ENCODE assay signal across 8 cellular contexts in genomic region chr20:45362804-45363610, GRCh38. TPM values are rescaled to one million over a fixed set of nuclear protein-coding genes. Genes with fewer than 3 reads are reported as not detected.
DNase-seq lines count a peak whose midpoint lies in the region; ATAC-seq, FAIRE-seq and TF ChIP-seq lines count a peak whose summit lies in the region.

Gene SYS1, plus strand, starts transcription at chr20:45363156. Its CDS starts 376 bp downstream, at chr20:45363532.

- peak within 1 kb of the TSS; percentile 96 to 98 (median 97) for H3K27ac Mint-ChIP-seq in H9
- H3K27ac Mint-ChIP-seq in natural killer cell treated with Interleukin-12 subunit alpha and Interleukin-12 subunit beta and Interleukin-15 and Interleukin-18, amount 100 ng/mL, for 72 hours = peak within 1 kb of the TSS; percentile 95 to 96

- DNase-seq in H9 (peak; percentile 99), M059J (ENCODE audit: low read depth) (peak; percentile 100), SHP77 (lab: John Stamatoyannopoulos, UW) (peak; percentile 95 to 97), fibroblast of pulmonary artery (ENCODE audit: low read depth) (peak; percentile 99)
- peak; percentile 97 for DNase-seq in activated effector memory CD4-positive, alpha-beta T cell treated with Interleukin-2 at 50 U/mL for 16 hours
- peak; percentile 98 for DNase-seq in natural killer cell treated with Interleukin-12 subunit alpha and Interleukin-12 subunit beta and Interleukin-15 and Interleukin-18, amount 100 ng/mL, for 72 hours (ENCODE audit: low spot score)
- DNase-seq in stimulated activated naive CD8-positive, alpha-beta T cell treated with anti-CD3 and anti-CD28 coated beads, Interleukin-15, Interleukin-2, amounts not matched to agents 100 U/mL and 50 U/mL, for 24 hours = peak; percentile 99

- 0 out of 2 replicates have a peak within 1 kb of the TSS, but pooled peaks have one; percentile 66 for H3K14ac ChIP-seq in H9 (ENCODE audit: insufficient read depth, low read length)

- H4K20me1 ChIP-seq in H9 (ENCODE audit: control insufficient read depth, insufficient read depth, insufficient read length) = no peaks in the 10 kb centered on the region

- no peak within 1 kb of the TSS for H3K27ac ChIP-seq in H9 (ENCODE audit: insufficient read length, low read depth, low read length)

- H3K4me2 ChIP-seq in H9 (ENCODE audit: insufficient read depth, insufficient read length, low read length) = peak within 1 kb of the TSS; percentile 91

- TF ChIP-seq CTCF in H9 (conservative IDR thresholded peaks at IDR 0.05) = peak; percentile 93
- peak; percentile 90 for TF ChIP-seq CTCF in fibroblast of pulmonary artery (IDR thresholded peaks at IDR 0.05; ENCODE audit: low read length, missing control alignments)

- peaks cover 9% of the 10 kb centered on the region for H3K23me2 ChIP-seq in H9 (ENCODE audit: insufficient read length, low read depth, low read length, poor library complexity, severe bottlenecking)

- H2AK5ac ChIP-seq in H9 (ENCODE audit: insufficient read length, low read length) = no peak within 1 kb of the TSS

- H3K23ac ChIP-seq in H9 (ENCODE audit: insufficient read length, low read depth, low read length) = no peak within 1 kb of the TSS

- H2BK20ac ChIP-seq in H9 (ENCODE audit: low read depth, low read length, poor library complexity, severe bottlenecking) = no peak within 1 kb of the TSS

- H3K9me3 Mint-ChIP-seq in H9 = no peaks in the 10 kb centered on the region
- H3K9me3 Mint-ChIP-seq in natural killer cell treated with Interleukin-12 subunit alpha and Interleukin-12 subunit beta and Interleukin-15 and Interleukin-18, amount 100 ng/mL, for 72 hours = no peaks in the 10 kb centered on the region

- H3K18ac ChIP-seq in H9 (ENCODE audit: insufficient read length, low read depth, low read length) = peak within 1 kb of the TSS; percentile 55

- peaks cover 6% of the 10 kb centered on the region; the same call in 1 of the 2 replicates for H3K4me1 ChIP-seq in H9 (ENCODE audit: insufficient read depth, low read length)

- no peak within 1 kb of the TSS for H4K8ac ChIP-seq in H9 (replicated peaks; ENCODE audit: insufficient read length, low read depth, low read length)

- H2BK15ac ChIP-seq in H9 (ENCODE audit: low read depth, low read length) = no peak within 1 kb of the TSS

- peak within 1 kb of the TSS; percentile 83 for H3K4me3 ChIP-seq in fibroblast of pulmonary artery (replicated peaks; ENCODE audit: low read depth, low read length)

- peaks cover 30 to 33% of the 10 kb centered on the region in 2 experiments for H3K4me1 Mint-ChIP-seq in H9
- H3K4me1 Mint-ChIP-seq in natural killer cell treated with Interleukin-12 subunit alpha and Interleukin-12 subunit beta and Interleukin-15 and Interleukin-18, amount 100 ng/mL, for 72 hours (ENCODE audit: low read depth in 2 of 2) = peaks cover 32 to 35% of the 10 kb centered on the region in 2 donors

- H2BK5ac ChIP-seq in H9 (ENCODE audit: insufficient read length, low read length) = no peak within 1 kb of the TSS

- no peak within 1 kb of the TSS for H4K91ac ChIP-seq in H9 (ENCODE audit: insufficient read length, low read depth, low read length)

- WGBS in H9 (ENCODE audit: extremely low coverage, insufficient read length, low lambda C conversion rate) = no CpG with 5 or more reads among the region's 55 CpGs

- H3K79me1 ChIP-seq in H9 (ENCODE audit: insufficient read depth, low read depth, low read length, poor library complexity, severe bottlenecking) = peaks cover 2% of the 10 kb centered on the region

- H3K9ac ChIP-seq in H9 (ENCODE audit: extremely low read depth, insufficient read length, low read length) = peak within 1 kb of the TSS; percentile 74

- no peaks in the 10 kb centered on the region; the same call in 1 of the 2 replicates for H3K79me2 ChIP-seq in H9 (ENCODE audit: insufficient read depth, low read length)

- peak; percentile 93 for FAIRE-seq in G401.6 (lab: Jason Lieb, UNC)

- peaks cover 6 to 25% (median 17%) of the 10 kb centered on the region in 3 experiments; a peak in 6 of 7 replicates for H3K36me3 Mint-ChIP-seq in H9 (ENCODE audit: insufficient read depth in 1 of 3, low read depth in 3 of 3)
- peaks cover 10% of the 10 kb centered on the region for H3K36me3 Mint-ChIP-seq in natural killer cell treated with Interleukin-12 subunit alpha and Interleukin-12 subunit beta and Interleukin-15 and Interleukin-18, amount 100 ng/mL, for 72 hours

- no peaks in the 10 kb centered on the region for H3K27me3 ChIP-seq in H9 (ENCODE audit: insufficient read depth, low read length)

- H4K5ac ChIP-seq in H9 (ENCODE audit: insufficient read length, low read depth, low read length) = no peak within 1 kb of the TSS

- H2AFZ ChIP-seq in H9 (ENCODE audit: low read length) = peak within 1 kb of the TSS; percentile 92

- no peak within 1 kb of the TSS for H3K4ac ChIP-seq in H9 (ENCODE audit: low read depth, low read length)

- H2BK120ac ChIP-seq in H9 (ENCODE audit: low read depth, low read length, poor library complexity, severe bottlenecking) = no peak within 1 kb of the TSS

- no peak within 1 kb of the TSS for H3T11ph ChIP-seq in H9 (ENCODE audit: low read length)

- peak; percentile 93 to 94 for ATAC-seq in natural killer cell treated with Interleukin-12 subunit alpha and Interleukin-12 subunit beta and Interleukin-15 and Interleukin-18, amount 100 ng/mL, for 72 hours
- peak; percentile 89 for ATAC-seq in stimulated activated naive CD8-positive, alpha-beta T cell treated with anti-CD3 and anti-CD28 coated beads, Interleukin-15, Interleukin-2, amounts not matched to agents 100 U/mL and 50 U/mL, for 24 hours

- H3K27me3 Mint-ChIP-seq in H9 (ENCODE audit: low read depth) = no peaks in the 10 kb centered on the region
- no peaks in the 10 kb centered on the region for H3K27me3 Mint-ChIP-seq in natural killer cell treated with Interleukin-12 subunit alpha and Interleukin-12 subunit beta and Interleukin-15 and Interleukin-18, amount 100 ng/mL, for 72 hours

- no peak within 1 kb of the TSS for H3K56ac ChIP-seq in H9 (ENCODE audit: insufficient read length, low read depth, low read length)

- H3K4me3 Mint-ChIP-seq in H9 = peak within 1 kb of the TSS; percentile 97 to 99
- H3K4me3 Mint-ChIP-seq in natural killer cell treated with Interleukin-12 subunit alpha and Interleukin-12 subunit beta and Interleukin-15 and Interleukin-18, amount 100 ng/mL, for 72 hours = peak within 1 kb of the TSS; percentile 95

- no peaks in the 10 kb centered on the region for H3K9me3 ChIP-seq in H9 (ENCODE audit: control insufficient read depth, low read depth, low read length)

- H2BK12ac ChIP-seq in H9 (ENCODE audit: insufficient read length, low read depth, low read length) = no peak within 1 kb of the TSS

RNA-seq across cellular contexts. Expression of gene SYS1, which starts in this region (rescaled TPM):
- total RNA-seq in H9 (2021) = 18.6 and 21.0 TPM in 2 replicates
- 26.7 and 29.4 TPM in 2 replicates for total RNA-seq in M059J (2014; rRNA removed; shearing (Covaris generic))
- 10 to 100 TPM; 23.3 to 31.4 TPM for total RNA-seq in natural killer cell treated with Interleukin-12 subunit alpha and Interleukin-12 subunit beta and Interleukin-15 and Interleukin-18, amount 100 ng/mL, for 72 hours
